24 cellular contexts compared by ENCODE assay signal in the genomic region with DNA sequence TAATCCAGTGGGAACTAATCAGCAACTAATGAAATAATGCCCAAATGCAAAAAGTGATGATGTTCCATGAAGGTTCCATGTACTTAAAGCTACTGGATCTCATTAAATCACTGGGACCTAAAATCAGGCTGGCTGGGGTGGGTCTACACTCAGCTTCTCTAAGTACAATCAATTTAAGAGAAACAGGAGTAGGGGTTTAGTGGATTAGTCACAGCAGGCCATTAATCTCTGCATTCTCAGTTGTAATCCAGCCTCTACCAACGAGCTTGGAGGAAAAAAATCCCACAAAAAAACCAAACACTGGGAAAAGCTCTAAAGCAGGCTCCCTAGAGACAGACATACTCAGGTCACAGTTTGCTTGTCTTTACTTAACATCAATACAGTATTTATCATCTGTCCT. TPM values are rescaled to one million over a fixed set of nuclear protein-coding genes. Genes with fewer than 3 reads are reported as not detected.
DNase-seq lines count a peak whose midpoint lies in the region; ATAC-seq and TF ChIP-seq lines count a peak whose summit lies in the region.
"Had no signal": no experiment of that assay in that cellular context is flagged by ENCODE, and none has a peak within 500 bp of the region (broad histone marks: within the 10 kb centered on the region; RNA-seq: fewer than 3 reads in every experiment).

No MANE protein-coding gene starts in this region.

- H3K14ac ChIP-seq in neuronal stem cell (ENCODE audit: low read length) = no peak overlapping the region

- H2BK15ac ChIP-seq in neuronal stem cell (ENCODE audit: low read length) = no peak overlapping the region

- no peak overlapping the region for H2BK120ac ChIP-seq in neuronal stem cell (ENCODE audit: low read depth, low read length)

- no peak overlapping the region for H3K23ac ChIP-seq in neuronal stem cell (ENCODE audit: low read depth, low read length, poor library complexity)

- TF ChIP-seq CTCF in endodermal cell (conservative IDR thresholded peaks at IDR 0.05) = no peak

- no peak overlapping the region for H3K27ac ChIP-seq in endodermal cell (ENCODE audit: low read depth, low read length)
- no peak overlapping the region for H3K27ac ChIP-seq in neuronal stem cell (replicated peaks; ENCODE audit: low read length)
- H3K27ac ChIP-seq: RWPE1 had no signal

- no peak overlapping the region for H2BK12ac ChIP-seq in neuronal stem cell (ENCODE audit: low read length)

- no peak overlapping the region for H3K4ac ChIP-seq in neuronal stem cell (ENCODE audit: low read length)

- in situ Hi-C loops in G401 (cut with HindIII; ENCODE audit: low sequenced_read_pairs) = no loop called here

- no peak overlapping the region for H3K4me3 Mint-ChIP-seq in endodermal cell
- H3K4me3 Mint-ChIP-seq: CD4-positive, CD25-positive, alpha-beta regulatory T cell had no signal

- no peaks in the 10 kb centered on the region for H3K9me3 Mint-ChIP-seq in endodermal cell
- H3K9me3 Mint-ChIP-seq: CD4-positive, CD25-positive, alpha-beta regulatory T cell had no signal

- H3K4me1 Mint-ChIP-seq in endodermal cell = peaks cover 33% of the 10 kb centered on the region
- H3K4me1 Mint-ChIP-seq: CD4-positive, CD25-positive, alpha-beta regulatory T cell had no signal

- H2BK5ac ChIP-seq in neuronal stem cell (ENCODE audit: low read length) = no peak overlapping the region

- peaks cover 53% of the 10 kb centered on the region for H3K27me3 Mint-ChIP-seq in endodermal cell (ENCODE audit: insufficient read depth)

- H3K36me3 Mint-ChIP-seq in endodermal cell (ENCODE audit: low read depth) = no peaks in the 10 kb centered on the region
- H3K36me3 Mint-ChIP-seq: CD4-positive, CD25-positive, alpha-beta regulatory T cell had no signal

- H3K27me3 ChIP-seq in endodermal cell (ENCODE audit: control insufficient read depth, insufficient read depth, low read length, poor library complexity, severe bottlenecking) (peaks cover 50% of the 10 kb centered on the region), neuronal stem cell (ENCODE audit: control insufficient read depth in 3 of 3, insufficient read depth in 3 of 3, low read depth in 1 of 3, low read length in 3 of 3) (no peaks in the 10 kb centered on the region)
- H3K27me3 ChIP-seq: MG63 had no signal

- H3K36me3 ChIP-seq in endodermal cell (ENCODE audit: control insufficient read depth, insufficient read depth, low read length) (no peaks in the 10 kb centered on the region), neuronal stem cell (replicated peaks in 1 of 2; ENCODE audit: control insufficient read depth in 2 of 2, insufficient read depth in 2 of 2, low read length in 2 of 2) (no peaks in the 10 kb centered on the region)
- H3K36me3 ChIP-seq: MG63 had no signal

- peak; percentile 38 for DNase-seq in G401 (ENCODE audit: low spot score)
- peak; percentile 99 for DNase-seq in NCI-H82 (lab: John Stamatoyannopoulos, UW)
- DNase-seq in endodermal cell = peak; percentile 68
- peak; percentile 8 for DNase-seq in neuronal stem cell (ENCODE audit: low spot score)
- no peak for DNase-seq in NOMO-1 treated with DMSO at 0.1 percent for 48 hours (lab: John Stamatoyannopoulos, UW; ENCODE audit: unreplicated experiment)
- DNase-seq: CD4-positive, CD25-positive, alpha-beta regulatory T cell; GDM1; MG63; NCI-H1436; NCI-H187 treated with DMSO at 0.1 percent for 48 hours; NCI-H2227 treated with DMSO at 0.1 percent for 48 hours; NCI-H510A; NCI-H774; SIG-M5; T-helper 1 cell had no signal

- no peak overlapping the region for H4K8ac ChIP-seq in neuronal stem cell (ENCODE audit: low read depth, low read length)

- no peak overlapping the region for H3K9ac ChIP-seq in endodermal cell (ENCODE audit: extremely low read depth, low read length, poor library complexity, severe bottlenecking)
- no peak overlapping the region for H3K9ac ChIP-seq in neuronal stem cell (ENCODE audit: low read depth, low read length, poor library complexity)

- H3K9me3 ChIP-seq in endodermal cell (ENCODE audit: control insufficient read depth, low read length) = no peaks in the 10 kb centered on the region
- H3K9me3 ChIP-seq in neuronal stem cell (replicated peaks in 1 of 2; ENCODE audit: control insufficient read depth in 2 of 2, insufficient read depth in 1 of 2, low read depth in 1 of 2, low read length in 2 of 2) = no peaks in the 10 kb centered on the region
- H3K9me3 ChIP-seq: MG63 had no signal

- H3K4me3 ChIP-seq in endodermal cell (ENCODE audit: low read length) (no peak overlapping the region), neuronal stem cell (ENCODE audit: low read length in 2 of 2) (no peak overlapping the region)
- H3K4me3 ChIP-seq: K562, MG63 had no signal

- H2AFZ ChIP-seq in neuronal stem cell (ENCODE audit: low read length) = no peak overlapping the region

- no peak overlapping the region for H2AK5ac ChIP-seq in neuronal stem cell (ENCODE audit: low read depth, low read length)

- H3K4me2 ChIP-seq in neuronal stem cell (ENCODE audit: insufficient read depth, low read length, poor library complexity, severe bottlenecking) = no peak overlapping the region

- 14 to 40% methylated on average over 1 of the region's 1 CpG for WGBS in endodermal cell (ENCODE audit: insufficient coverage in 1 of 2, insufficient read length in 1 of 2), 2 experiments
- WGBS in neuronal stem cell (ENCODE audit: extremely low coverage in 2 of 2, insufficient read length in 2 of 2, insufficient replicate concordance in 1 of 2), 2 donors = no CpG with 5 or more reads among the region's 1 CpG

- H3K18ac ChIP-seq in neuronal stem cell (ENCODE audit: low read length) = no peak overlapping the region

- H3K4me1 ChIP-seq in endodermal cell (ENCODE audit: control insufficient read depth, insufficient read depth, low read length) = no peaks in the 10 kb centered on the region
- H3K4me1 ChIP-seq in neuronal stem cell (ENCODE audit: control insufficient read depth in 2 of 2, insufficient read depth in 1 of 2, low read depth in 1 of 2, low read length in 2 of 2) = no peaks in the 10 kb centered on the region

- no peak for ATAC-seq in SK-N-SH treated with all-trans-retinoic acid at 6 μM for 48 hours
- no peak for ATAC-seq in HG03565 (IDR thresholded peaks at IDR 0.05; ENCODE audit: unreplicated experiment)
- ATAC-seq: HepG2, K562 had no signal

- no peaks in the 10 kb centered on the region for H3K79me1 ChIP-seq in neuronal stem cell (ENCODE audit: low read depth, low read length)

- H4K91ac ChIP-seq in neuronal stem cell (ENCODE audit: low read depth, low read length, poor library complexity) = no peak overlapping the region

- H3K27ac Mint-ChIP-seq in endodermal cell = no peak overlapping the region
- H3K27ac Mint-ChIP-seq: CD4-positive, CD25-positive, alpha-beta regulatory T cell had no signal

TF ChIP-seq in SK-N-SH treated with all-trans-retinoic acid at 6 μM for 48 hours, 23 proteins besides CTCF, POLR2A, EP300 and RAD21:
- TF ChIP-seq TCF4 (CRISPR knock-in tag; IDR thresholded peaks at IDR 0.05; ENCODE audit: borderline replicate concordance) = no peak
- no peak for TF ChIP-seq ZC3H10 (CRISPR knock-in tag; IDR thresholded peaks at IDR 0.05)
- no peak for TF ChIP-seq CSDC2 (CRISPR knock-in tag; IDR thresholded peaks at IDR 0.05)
- no peak for TF ChIP-seq SNAI2 (CRISPR knock-in tag; IDR thresholded peaks at IDR 0.05)
- no peak for TF ChIP-seq ESRRG (CRISPR knock-in tag; IDR thresholded peaks at IDR 0.05)
- TF ChIP-seq ISL1 (CRISPR knock-in tag; IDR thresholded peaks at IDR 0.05) = no peak
- TF ChIP-seq GLIS3 (CRISPR knock-in tag; IDR thresholded peaks at IDR 0.05) = no peak
- no peak for TF ChIP-seq RARB (CRISPR knock-in tag; IDR thresholded peaks at IDR 0.05)
- no peak for TF ChIP-seq ZNF565 (CRISPR knock-in tag; conservative IDR thresholded peaks at IDR 0.05; ENCODE audit: low read depth)
- TF ChIP-seq, protein P1, sequence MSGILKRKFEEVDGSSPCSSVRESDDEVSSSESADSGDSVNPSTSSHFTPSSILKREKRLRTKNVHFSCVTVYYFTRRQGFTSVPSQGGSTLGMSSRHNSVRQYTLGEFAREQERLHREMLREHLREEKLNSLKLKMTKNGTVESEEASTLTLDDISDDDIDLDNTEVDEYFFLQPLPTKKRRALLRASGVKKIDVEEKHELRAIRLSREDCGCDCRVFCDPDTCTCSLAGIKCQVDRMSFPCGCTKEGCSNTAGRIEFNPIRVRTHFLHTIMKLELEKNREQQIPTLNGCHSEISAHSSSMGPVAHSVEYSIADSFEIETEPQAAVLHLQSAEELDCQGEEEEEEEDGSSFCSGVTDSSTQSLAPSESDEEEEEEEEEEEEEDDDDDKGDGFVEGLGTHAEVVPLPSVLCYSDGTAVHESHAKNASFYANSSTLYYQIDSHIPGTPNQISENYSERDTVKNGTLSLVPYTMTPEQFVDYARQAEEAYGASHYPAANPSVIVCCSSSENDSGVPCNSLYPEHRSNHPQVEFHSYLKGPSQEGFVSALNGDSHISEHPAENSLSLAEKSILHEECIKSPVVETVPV (CRISPR knock-in tag; IDR thresholded peaks at IDR 0.05) = no peak
- TF ChIP-seq PPARA (CRISPR knock-in tag; IDR thresholded peaks at IDR 0.05; ENCODE audit: borderline replicate concordance) = no peak
- no peak for TF ChIP-seq ZNF8 (CRISPR knock-in tag; IDR thresholded peaks at IDR 0.05)
- no peak for TF ChIP-seq OSR1 (CRISPR knock-in tag; IDR thresholded peaks at IDR 0.05)
- TF ChIP-seq, protein P2, sequence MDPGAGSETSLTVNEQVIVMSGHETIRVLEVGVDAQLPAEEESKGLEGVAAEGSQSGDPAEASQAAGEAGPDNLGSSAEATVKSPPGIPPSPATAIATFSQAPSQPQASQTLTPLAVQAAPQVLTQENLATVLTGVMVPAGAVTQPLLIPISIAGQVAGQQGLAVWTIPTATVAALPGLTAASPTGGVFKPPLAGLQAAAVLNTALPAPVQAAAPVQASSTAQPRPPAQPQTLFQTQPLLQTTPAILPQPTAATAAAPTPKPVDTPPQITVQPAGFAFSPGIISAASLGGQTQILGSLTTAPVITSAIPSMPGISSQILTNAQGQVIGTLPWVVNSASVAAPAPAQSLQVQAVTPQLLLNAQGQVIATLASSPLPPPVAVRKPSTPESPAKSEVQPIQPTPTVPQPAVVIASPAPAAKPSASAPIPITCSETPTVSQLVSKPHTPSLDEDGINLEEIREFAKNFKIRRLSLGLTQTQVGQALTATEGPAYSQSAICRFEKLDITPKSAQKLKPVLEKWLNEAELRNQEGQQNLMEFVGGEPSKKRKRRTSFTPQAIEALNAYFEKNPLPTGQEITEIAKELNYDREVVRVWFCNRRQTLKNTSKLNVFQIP (CRISPR knock-in tag; IDR thresholded peaks at IDR 0.05; ENCODE audit: borderline replicate concordance, low read depth) = no peak
- TF ChIP-seq ZNF70 (CRISPR knock-in tag; IDR thresholded peaks at IDR 0.05) = no peak
- no peak for TF ChIP-seq ZFP3 (CRISPR knock-in tag; IDR thresholded peaks at IDR 0.05)

RNA-seq across cellular contexts. Expression of a gene that starts 15.0 kb away (rescaled TPM):
- not detected in 2 replicates for total RNA-seq in G401 (2014; rRNA removed; shearing (Covaris generic))
- under 1 TPM; 0.22 to 0.37 TPM for total RNA-seq in endodermal cell
- polyA plus RNA-seq in endodermal cell (2013, experiment 1 of 2) = 0.39 TPM
- 0.37 TPM for polyA plus RNA-seq in endodermal cell (2013, experiment 2 of 2)
- polyA plus RNA-seq in neuronal stem cell (2013, experiment 1 of 2) = not detected
- 0.04 TPM for polyA plus RNA-seq in neuronal stem cell (2013, experiment 2 of 2)
- total RNA-seq: A673; CD4-positive, CD25-positive, alpha-beta regulatory T cell; Daoy; HepG2; K562; LHCN-M2 had no signal
- polyA plus RNA-seq: BJ; CD4-positive, CD25-positive, alpha-beta regulatory T cell; HepG2; K562 had no signal
